Comparison of ENCODE assay signal across 1 cellular context in the genomic region with DNA sequence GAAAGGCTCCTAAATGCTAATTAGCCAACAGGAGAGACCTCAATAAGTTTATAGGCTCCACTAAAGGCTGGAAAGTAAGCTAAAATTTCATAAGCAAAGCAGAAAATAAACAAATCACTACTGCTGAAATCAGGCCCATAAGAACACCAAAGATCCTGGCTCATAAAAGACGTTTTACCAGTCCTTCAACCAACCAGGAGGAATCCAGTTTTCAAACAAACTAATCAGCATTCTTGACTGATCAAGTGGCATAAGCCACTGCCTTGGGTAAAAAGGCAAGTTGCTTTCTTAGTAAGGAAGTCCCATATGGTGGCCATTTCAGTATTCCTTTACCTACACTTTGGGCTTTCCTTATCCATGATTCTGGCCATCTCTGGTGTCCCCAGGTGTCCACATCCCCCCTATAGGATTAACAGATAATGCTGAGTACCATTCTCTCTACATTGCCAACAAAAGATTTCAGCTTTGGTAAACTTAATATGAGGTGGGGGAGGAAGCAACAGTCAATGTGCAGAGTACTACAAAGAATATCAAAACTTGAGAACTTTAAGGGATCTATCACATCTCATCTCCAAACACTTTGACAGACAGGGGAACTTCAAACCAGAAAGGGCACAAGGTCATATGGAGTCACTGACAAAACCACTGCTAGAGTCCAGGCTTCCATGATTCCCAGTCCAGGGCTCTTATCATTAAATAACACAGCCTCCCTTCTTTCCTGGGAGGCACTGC.
TF ChIP-seq lines count a peak whose summit lies in the region.

No MANE protein-coding gene starts in this region.

TF ChIP-seq in HCT116, 20 proteins besides CTCF, POLR2A, EP300 and RAD21 (continued from another document):
- TF ChIP-seq, protein P1, sequence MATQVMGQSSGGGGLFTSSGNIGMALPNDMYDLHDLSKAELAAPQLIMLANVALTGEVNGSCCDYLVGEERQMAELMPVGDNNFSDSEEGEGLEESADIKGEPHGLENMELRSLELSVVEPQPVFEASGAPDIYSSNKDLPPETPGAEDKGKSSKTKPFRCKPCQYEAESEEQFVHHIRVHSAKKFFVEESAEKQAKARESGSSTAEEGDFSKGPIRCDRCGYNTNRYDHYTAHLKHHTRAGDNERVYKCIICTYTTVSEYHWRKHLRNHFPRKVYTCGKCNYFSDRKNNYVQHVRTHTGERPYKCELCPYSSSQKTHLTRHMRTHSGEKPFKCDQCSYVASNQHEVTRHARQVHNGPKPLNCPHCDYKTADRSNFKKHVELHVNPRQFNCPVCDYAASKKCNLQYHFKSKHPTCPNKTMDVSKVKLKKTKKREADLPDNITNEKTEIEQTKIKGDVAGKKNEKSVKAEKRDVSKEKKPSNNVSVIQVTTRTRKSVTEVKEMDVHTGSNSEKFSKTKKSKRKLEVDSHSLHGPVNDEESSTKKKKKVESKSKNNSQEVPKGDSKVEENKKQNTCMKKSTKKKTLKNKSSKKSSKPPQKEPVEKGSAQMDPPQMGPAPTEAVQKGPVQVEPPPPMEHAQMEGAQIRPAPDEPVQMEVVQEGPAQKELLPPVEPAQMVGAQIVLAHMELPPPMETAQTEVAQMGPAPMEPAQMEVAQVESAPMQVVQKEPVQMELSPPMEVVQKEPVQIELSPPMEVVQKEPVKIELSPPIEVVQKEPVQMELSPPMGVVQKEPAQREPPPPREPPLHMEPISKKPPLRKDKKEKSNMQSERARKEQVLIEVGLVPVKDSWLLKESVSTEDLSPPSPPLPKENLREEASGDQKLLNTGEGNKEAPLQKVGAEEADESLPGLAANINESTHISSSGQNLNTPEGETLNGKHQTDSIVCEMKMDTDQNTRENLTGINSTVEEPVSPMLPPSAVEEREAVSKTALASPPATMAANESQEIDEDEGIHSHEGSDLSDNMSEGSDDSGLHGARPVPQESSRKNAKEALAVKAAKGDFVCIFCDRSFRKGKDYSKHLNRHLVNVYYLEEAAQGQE (IDR thresholded peaks at IDR 0.05; ENCODE audit: low read depth) = no peak
- TF ChIP-seq ZNF274 (IDR thresholded peaks at IDR 0.05; ENCODE audit: low read depth, low read length) (no peak), CBX3 (IDR thresholded peaks at IDR 0.05; ENCODE audit: low read depth) (no peak)
- TF ChIP-seq, protein P2, sequence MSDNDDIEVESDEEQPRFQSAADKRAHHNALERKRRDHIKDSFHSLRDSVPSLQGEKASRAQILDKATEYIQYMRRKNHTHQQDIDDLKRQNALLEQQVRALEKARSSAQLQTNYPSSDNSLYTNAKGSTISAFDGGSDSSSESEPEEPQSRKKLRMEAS (IDR thresholded peaks at IDR 0.05) = no peak
TF ChIP-seq in HCT116: peak in this region for 0.
